Comparison of ENCODE assay signal across 7 cellular contexts in genomic region chr5:813575-813974, GRCh38. TPM values are rescaled to one million over a fixed set of nuclear protein-coding genes. Genes with fewer than 3 reads are reported as not detected.
A peak's percentile ranks its signal among the peaks of the same experiment; 100 is the strongest.
DNase-seq lines count a peak whose midpoint lies in the region; ATAC-seq, FAIRE-seq and TF ChIP-seq lines count a peak whose summit lies in the region.
"Not testable (repeated sequence)": the region's sequence is repeated elsewhere in the genome, so short reads cannot be mapped to it uniquely, and the experiment has no call there.
"Had no signal": no experiment of that assay in that cellular context is flagged by ENCODE, and none has a peak within 500 bp of the region (broad histone marks: within the 10 kb centered on the region; RNA-seq: fewer than 3 reads in every experiment).

No MANE protein-coding gene starts in this region.

- not testable (repeated sequence) for H3K36me3 ChIP-seq in DND-41 (ENCODE audit: insufficient read depth, low read length)
- peaks cover 12% of the 10 kb centered on the region for H3K36me3 ChIP-seq in OCI-LY7 (ENCODE audit: insufficient read depth, low read length)

- not testable (repeated sequence) for H4K20me1 ChIP-seq in DND-41 (ENCODE audit: insufficient read depth, low read length); OCI-LY7 (ENCODE audit: insufficient read depth, low read length)

- BruUV-seq in OCI-LY7 (replicated peaks; lab: Mats Ljungman, UMichigan) = TSS peak; percentile 41

- not testable (repeated sequence) for H2AFZ ChIP-seq in DND-41 (ENCODE audit: low read depth, low read length); OCI-LY7 (ENCODE audit: low read length)

- POLR2A ChIA-PET in OCI-LY7 (lab: Charles Lee) = not testable (repeated sequence)

- H3K27ac Mint-ChIP-seq in natural killer cell treated with Interleukin-12 subunit alpha and Interleukin-12 subunit beta and Interleukin-15 and Interleukin-18, amount 100 ng/mL, for 72 hours; stimulated activated memory B cell treated with anti-CD40 and anti-IgM and Interleukin-4, amounts not matched to agents 10 μg/mL and 1 μg/mL and 100 μg/mL, for 72 hours: not testable (repeated sequence)

- H3K4me2 ChIP-seq in DND-41 (ENCODE audit: insufficient read depth, low read length); OCI-LY7 (ENCODE audit: low read length): not testable (repeated sequence)

- H3K27me3 ChIP-seq in DND-41 (ENCODE audit: insufficient read depth, low read length, poor library complexity) = not testable (repeated sequence)

- not testable (repeated sequence) for H3K27me3 Mint-ChIP-seq in natural killer cell treated with Interleukin-12 subunit alpha and Interleukin-12 subunit beta and Interleukin-15 and Interleukin-18, amount 100 ng/mL, for 72 hours
- H3K27me3 Mint-ChIP-seq in stimulated activated memory B cell treated with anti-CD40 and anti-IgM and Interleukin-4, amounts not matched to agents 10 μg/mL and 1 μg/mL and 100 μg/mL, for 72 hours = peaks cover 28% of the 10 kb centered on the region

- not testable (repeated sequence) for H3K36me3 Mint-ChIP-seq in natural killer cell treated with Interleukin-12 subunit alpha and Interleukin-12 subunit beta and Interleukin-15 and Interleukin-18, amount 100 ng/mL, for 72 hours; stimulated activated memory B cell treated with anti-CD40 and anti-IgM and Interleukin-4, amounts not matched to agents 10 μg/mL and 1 μg/mL and 100 μg/mL, for 72 hours

- not testable (repeated sequence) for H3K9ac ChIP-seq in DND-41 (ENCODE audit: low read depth, low read length)

- not testable (repeated sequence) for H3K79me2 ChIP-seq in DND-41 (ENCODE audit: insufficient read depth, low read length); OCI-LY7 (ENCODE audit: insufficient read depth, low read depth, low read length)

- not testable (repeated sequence) for H3K9me3 Mint-ChIP-seq in natural killer cell treated with Interleukin-12 subunit alpha and Interleukin-12 subunit beta and Interleukin-15 and Interleukin-18, amount 100 ng/mL, for 72 hours; stimulated activated memory B cell treated with anti-CD40 and anti-IgM and Interleukin-4, amounts not matched to agents 10 μg/mL and 1 μg/mL and 100 μg/mL, for 72 hours

- not testable (repeated sequence) for H3K4me3 ChIP-seq in DND-41 (ENCODE audit: low read depth in 1 of 2, low read length in 2 of 2); OCI-LY7 (ENCODE audit: low read depth, low read length, poor library complexity, severe bottlenecking)

- not testable (repeated sequence) for H3K27ac ChIP-seq in DND-41 (ENCODE audit: low read length); OCI-LY7 (ENCODE audit: low read depth, low read length, poor library complexity, severe bottlenecking)

- not testable (repeated sequence) for H3K4me1 Mint-ChIP-seq in natural killer cell treated with Interleukin-12 subunit alpha and Interleukin-12 subunit beta and Interleukin-15 and Interleukin-18, amount 100 ng/mL, for 72 hours (ENCODE audit: low read depth in 2 of 2); stimulated activated memory B cell treated with anti-CD40 and anti-IgM and Interleukin-4, amounts not matched to agents 10 μg/mL and 1 μg/mL and 100 μg/mL, for 72 hours

- ATAC-seq in DND-41 (ENCODE audit: insufficient read depth, low read depth) = peak; percentile 17; the same call in 1 of the 3 replicates
- peak; percentile 30 for ATAC-seq in Right ventricle myocardium superior (ENCODE audit: poor library complexity)
- ATAC-seq in natural killer cell treated with Interleukin-12 subunit alpha and Interleukin-12 subunit beta and Interleukin-15 and Interleukin-18, amount 100 ng/mL, for 72 hours = peak; percentile 4 to 50
- ATAC-seq in stimulated activated memory B cell treated with anti-CD40 and anti-IgM and Interleukin-4, amounts not matched to agents 10 μg/mL and 1 μg/mL and 100 μg/mL, for 72 hours = peak; percentile 42

- not testable (repeated sequence) for TF ChIP-seq CTCF in DND-41 (IDR thresholded peaks at IDR 0.05; ENCODE audit: borderline replicate concordance, extremely low read depth, low read length, poor library complexity, severe bottlenecking); OCI-LY7 (conservative IDR thresholded peaks at IDR 0.05; ENCODE audit: low read length)

- not testable (repeated sequence) for H3K9me3 ChIP-seq in DND-41 (ENCODE audit: insufficient read depth, low read length, severe bottlenecking); OCI-LY7 (ENCODE audit: low read length)

- intact Hi-C loops in OCI-LY7 (cut with micrococcal nuclease; ENCODE audit: unreplicated experiment); Right ventricle myocardium superior (cut with DNase I): not testable (repeated sequence)

- DNase-seq in DND-41; OCI-LY7 (ENCODE audit: low spot score); Right ventricle myocardium superior; natural killer cell treated with Interleukin-12 subunit alpha and Interleukin-12 subunit beta and Interleukin-15 and Interleukin-18, amount 100 ng/mL, for 72 hours (ENCODE audit: low spot score); urothelium cell line (ENCODE audit: low spot score): not testable (repeated sequence)

- not testable (repeated sequence) for H3K4me3 Mint-ChIP-seq in natural killer cell treated with Interleukin-12 subunit alpha and Interleukin-12 subunit beta and Interleukin-15 and Interleukin-18, amount 100 ng/mL, for 72 hours; stimulated activated memory B cell treated with anti-CD40 and anti-IgM and Interleukin-4, amounts not matched to agents 10 μg/mL and 1 μg/mL and 100 μg/mL, for 72 hours

- not testable (repeated sequence) for H3K4me1 ChIP-seq in DND-41 (ENCODE audit: insufficient read depth, low read length); OCI-LY7 (ENCODE audit: insufficient read depth, low read length, poor library complexity, severe bottlenecking)

- peak; percentile 13 for FAIRE-seq in urothelium cell line (lab: Jason Lieb, UNC)

- CTCF ChIA-PET in OCI-LY7 (lab: Charles Lee; ENCODE audit: unreplicated experiment) = not testable (repeated sequence)

- H3K9me2 ChIP-seq in OCI-LY7 (ENCODE audit: insufficient read depth, low read length) = not testable (repeated sequence)

RNA-seq across cellular contexts. Expression of gene ZDHHC11B, which starts 29.0 kb away (rescaled TPM):
- not detected in 2 replicates for total RNA-seq in OCI-LY7 (2014; rRNA removed; shearing (Covaris generic))
- 0.26 and 0.29 TPM in 2 replicates for total RNA-seq in OCI-LY7 (2022)
- total RNA-seq in Right ventricle myocardium superior = 18.8 TPM
- 1 to 10 TPM in 1 of 2 donors, not detected in 1; 1.2 TPM for total RNA-seq in natural killer cell treated with Interleukin-12 subunit alpha and Interleukin-12 subunit beta and Interleukin-15 and Interleukin-18, amount 100 ng/mL, for 72 hours
- total RNA-seq: GM12878 had no signal

RNA-seq across cellular contexts. Expression of gene ZDHHC11, which starts 37.2 kb away (rescaled TPM):
- total RNA-seq in OCI-LY7 (2014; rRNA removed; shearing (Covaris generic)) = 10.6 and 10.7 TPM in 2 replicates
- 30.0 and 32.0 TPM in 2 replicates for total RNA-seq in OCI-LY7 (2022)
- total RNA-seq in Right ventricle myocardium superior = 55.6 TPM
- 10 to 100 TPM in 1 of 2 donors, 1 to 10 TPM in 1; 8.1 to 24.5 TPM for total RNA-seq in natural killer cell treated with Interleukin-12 subunit alpha and Interleukin-12 subunit beta and Interleukin-15 and Interleukin-18, amount 100 ng/mL, for 72 hours
